In the genomic region with DNA sequence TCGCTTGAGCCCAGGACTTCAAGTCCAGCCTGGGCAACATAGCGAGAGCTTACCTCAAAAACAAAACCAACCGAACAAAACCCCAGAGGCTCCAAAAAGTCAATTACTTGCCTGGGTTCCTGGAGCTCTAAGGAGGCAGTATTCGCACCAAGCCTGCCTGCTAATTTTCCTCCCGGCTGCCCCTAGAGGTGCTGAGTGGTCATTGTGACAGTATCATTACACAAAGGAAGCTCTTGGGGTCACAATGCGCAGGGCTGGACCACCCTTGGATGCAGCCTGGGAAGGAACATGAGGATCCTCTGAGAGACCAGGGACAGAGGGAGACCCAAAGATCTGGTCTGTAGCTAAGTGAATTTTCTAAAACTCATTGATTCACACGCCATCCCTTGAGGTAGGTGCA, we compare ENCODE assay signal across 1 cellular context.
TF ChIP-seq lines count a peak whose summit lies in the region.

No MANE protein-coding gene starts in this region.

TF ChIP-seq in WTC11, 78 proteins besides CTCF, POLR2A, EP300 and RAD21 (continued from another document):
- TF ChIP-seq, protein P1, sequence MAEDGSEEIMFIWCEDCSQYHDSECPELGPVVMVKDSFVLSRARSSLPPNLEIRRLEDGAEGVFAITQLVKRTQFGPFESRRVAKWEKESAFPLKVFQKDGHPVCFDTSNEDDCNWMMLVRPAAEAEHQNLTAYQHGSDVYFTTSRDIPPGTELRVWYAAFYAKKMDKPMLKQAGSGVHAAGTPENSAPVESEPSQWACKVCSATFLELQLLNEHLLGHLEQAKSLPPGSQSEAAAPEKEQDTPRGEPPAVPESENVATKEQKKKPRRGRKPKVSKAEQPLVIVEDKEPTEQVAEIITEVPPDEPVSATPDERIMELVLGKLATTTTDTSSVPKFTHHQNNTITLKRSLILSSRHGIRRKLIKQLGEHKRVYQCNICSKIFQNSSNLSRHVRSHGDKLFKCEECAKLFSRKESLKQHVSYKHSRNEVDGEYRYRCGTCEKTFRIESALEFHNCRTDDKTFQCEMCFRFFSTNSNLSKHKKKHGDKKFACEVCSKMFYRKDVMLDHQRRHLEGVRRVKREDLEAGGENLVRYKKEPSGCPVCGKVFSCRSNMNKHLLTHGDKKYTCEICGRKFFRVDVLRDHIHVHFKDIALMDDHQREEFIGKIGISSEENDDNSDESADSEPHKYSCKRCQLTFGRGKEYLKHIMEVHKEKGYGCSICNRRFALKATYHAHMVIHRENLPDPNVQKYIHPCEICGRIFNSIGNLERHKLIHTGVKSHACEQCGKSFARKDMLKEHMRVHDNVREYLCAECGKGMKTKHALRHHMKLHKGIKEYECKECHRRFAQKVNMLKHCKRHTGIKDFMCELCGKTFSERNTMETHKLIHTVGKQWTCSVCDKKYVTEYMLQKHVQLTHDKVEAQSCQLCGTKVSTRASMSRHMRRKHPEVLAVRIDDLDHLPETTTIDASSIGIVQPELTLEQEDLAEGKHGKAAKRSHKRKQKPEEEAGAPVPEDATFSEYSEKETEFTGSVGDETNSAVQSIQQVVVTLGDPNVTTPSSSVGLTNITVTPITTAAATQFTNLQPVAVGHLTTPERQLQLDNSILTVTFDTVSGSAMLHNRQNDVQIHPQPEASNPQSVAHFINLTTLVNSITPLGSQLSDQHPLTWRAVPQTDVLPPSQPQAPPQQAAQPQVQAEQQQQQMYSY (CRISPR knock-in tag; IDR thresholded peaks at IDR 0.05): no peak
- no peak for TF ChIP-seq NR1H2 (CRISPR knock-in tag; IDR thresholded peaks at IDR 0.05)
- no peak for TF ChIP-seq CREB1 (CRISPR knock-in tag; IDR thresholded peaks at IDR 0.05)
